In genomic region chr10:92729886-92730285, GRCh38 we compare ENCODE assay signal across 13 cellular contexts. TPM values are rescaled to one million over a fixed set of nuclear protein-coding genes. Genes with fewer than 3 reads are reported as not detected.
A peak's percentile ranks its signal among the peaks of the same experiment; 100 is the strongest.
DNase-seq lines count a peak whose midpoint lies in the region; ATAC-seq and TF ChIP-seq lines count a peak whose summit lies in the region.
"Had no signal": no experiment of that assay in that cellular context is flagged by ENCODE, and none has a peak within 500 bp of the region (broad histone marks: within the 10 kb centered on the region; RNA-seq: fewer than 3 reads in every experiment).

No MANE protein-coding gene starts in this region.

- no peaks in the 10 kb centered on the region for H3K36me3 ChIP-seq in upper lobe of right lung

- H3K4me3 Mint-ChIP-seq in activated T-helper 1 cell treated with anti-CD3 and anti-CD28 coated beads, Interleukin-12 subunit alpha, Interleukin-12 subunit beta, Interleukin-2, Interleukin-4 antibody, amounts not matched to agents 30 ng/mL and 10 ng/mL and 1 ng/mL, durations not matched to agents 14 hours and 24 hours and 36 hours: no peak overlapping the region
- H3K4me3 Mint-ChIP-seq: natural killer cell treated with Interleukin-12 subunit alpha and Interleukin-12 subunit beta and Interleukin-15 and Interleukin-18, amount 100 ng/mL, for 72 hours had no signal

- no peaks in the 10 kb centered on the region for H3K9me3 Mint-ChIP-seq in activated T-helper 1 cell treated with anti-CD3 and anti-CD28 coated beads, Interleukin-12 subunit alpha, Interleukin-12 subunit beta, Interleukin-2, Interleukin-4 antibody, amounts not matched to agents 30 ng/mL and 10 ng/mL and 1 ng/mL, durations not matched to agents 14 hours and 24 hours and 36 hours
- H3K9me3 Mint-ChIP-seq: natural killer cell treated with Interleukin-12 subunit alpha and Interleukin-12 subunit beta and Interleukin-15 and Interleukin-18, amount 100 ng/mL, for 72 hours had no signal

- H3K36me3 Mint-ChIP-seq in activated T-helper 1 cell treated with anti-CD3 and anti-CD28 coated beads, Interleukin-12 subunit alpha, Interleukin-12 subunit beta, Interleukin-2, Interleukin-4 antibody, amounts not matched to agents 30 ng/mL and 10 ng/mL and 1 ng/mL, durations not matched to agents 14 hours and 24 hours and 36 hours (ENCODE audit: low read depth): no peaks in the 10 kb centered on the region
- H3K36me3 Mint-ChIP-seq: natural killer cell treated with Interleukin-12 subunit alpha and Interleukin-12 subunit beta and Interleukin-15 and Interleukin-18, amount 100 ng/mL, for 72 hours had no signal

- no peak overlapping the region for H3K27ac ChIP-seq in upper lobe of right lung
- H3K27ac ChIP-seq: A549, skin epidermis had no signal

- no peaks in the 10 kb centered on the region for H3K27me3 ChIP-seq in upper lobe of right lung

- DNase-seq in GM10266 (ENCODE audit: extremely low spot score) (peak; percentile 48), NCI-H226 (no peak), upper lobe of right lung (no peak)
- no peak for DNase-seq in activated naive CD4-positive, alpha-beta T cell treated with anti-CD3 and anti-CD28 coated beads, Interleukin-2, amount 50 U/mL, for 16 hours
- no peak for DNase-seq in activated T-helper 1 cell treated with anti-CD3 and anti-CD28 coated beads, Interleukin-12 subunit alpha, Interleukin-12 subunit beta, Interleukin-2, Interleukin-4 antibody, amounts not matched to agents 30 ng/mL and 10 ng/mL and 1 ng/mL, durations not matched to agents 14 hours and 24 hours and 36 hours (ENCODE audit: low spot score)
- DNase-seq: T-helper 2 cell had no signal

- no peaks in the 10 kb centered on the region for H3K4me1 ChIP-seq in upper lobe of right lung

- no peak overlapping the region for H3K27ac Mint-ChIP-seq in activated T-helper 1 cell treated with anti-CD3 and anti-CD28 coated beads, Interleukin-12 subunit alpha, Interleukin-12 subunit beta, Interleukin-2, Interleukin-4 antibody, amounts not matched to agents 30 ng/mL and 10 ng/mL and 1 ng/mL, durations not matched to agents 14 hours and 24 hours and 36 hours
- H3K27ac Mint-ChIP-seq: natural killer cell treated with Interleukin-12 subunit alpha and Interleukin-12 subunit beta and Interleukin-15 and Interleukin-18, amount 100 ng/mL, for 72 hours had no signal

- TF ChIP-seq CTCF in GM10266 (IDR thresholded peaks at IDR 0.05; ENCODE audit: control insufficient read depth, insufficient read depth, low read depth, missing control alignments) (no peak), upper lobe of right lung (IDR thresholded peaks at IDR 0.05) (no peak)

- peaks cover 16% of the 10 kb centered on the region for H3K27me3 Mint-ChIP-seq in activated T-helper 1 cell treated with anti-CD3 and anti-CD28 coated beads, Interleukin-12 subunit alpha, Interleukin-12 subunit beta, Interleukin-2, Interleukin-4 antibody, amounts not matched to agents 30 ng/mL and 10 ng/mL and 1 ng/mL, durations not matched to agents 14 hours and 24 hours and 36 hours (ENCODE audit: insufficient read depth)

- H3K9me3 ChIP-seq in upper lobe of right lung: no peaks in the 10 kb centered on the region
- H3K9me3 ChIP-seq: A549 had no signal

- ATAC-seq in GM19397 (IDR thresholded peaks at IDR 0.05; ENCODE audit: unreplicated experiment): peak; percentile 66
- ATAC-seq in HG02798 (IDR thresholded peaks at IDR 0.05; ENCODE audit: poor library complexity, unreplicated experiment): peak; percentile 93
- ATAC-seq in HG03469 (IDR thresholded peaks at IDR 0.05; ENCODE audit: unreplicated experiment): peak; percentile 62
- ATAC-seq in upper lobe of right lung: no peak
- ATAC-seq: A549; esophagus mucosa; natural killer cell treated with Interleukin-12 subunit alpha and Interleukin-12 subunit beta and Interleukin-15 and Interleukin-18, amount 100 ng/mL, for 72 hours had no signal

- no peaks in the 10 kb centered on the region for H3K4me1 Mint-ChIP-seq in activated T-helper 1 cell treated with anti-CD3 and anti-CD28 coated beads, Interleukin-12 subunit alpha, Interleukin-12 subunit beta, Interleukin-2, Interleukin-4 antibody, amounts not matched to agents 30 ng/mL and 10 ng/mL and 1 ng/mL, durations not matched to agents 14 hours and 24 hours and 36 hours (ENCODE audit: low read depth)

- no peak overlapping the region for H3K4me3 ChIP-seq in upper lobe of right lung
- H3K4me3 ChIP-seq: A549, skin epidermis had no signal

- intact Hi-C loops in activated T-helper 1 cell treated with anti-CD3 and anti-CD28 coated beads, Interleukin-12 subunit alpha, Interleukin-12 subunit beta, Interleukin-2, Interleukin-4 antibody, amounts not matched to agents 30 ng/mL and 10 ng/mL and 1 ng/mL, durations not matched to agents 14 hours and 24 hours and 36 hours (cut with micrococcal nuclease): no loop called here
- intact Hi-C loops in upper lobe of right lung (cut with DNase I): no loop called here

RNA-seq across cellular contexts. Expression of gene HHEX, which starts 40.1 kb away (rescaled TPM):
- 0.16 and 0.32 TPM in 2 replicates for total RNA-seq in activated T-helper 1 cell treated with anti-CD3 and anti-CD28 coated beads, Interleukin-12 subunit alpha, Interleukin-12 subunit beta, Interleukin-2, Interleukin-4 antibody, amounts not matched to agents 30 ng/mL and 10 ng/mL and 1 ng/mL, durations not matched to agents 14 hours and 24 hours and 36 hours
- 12.2 TPM for total RNA-seq in upper lobe of right lung
